25 cellular contexts compared by ENCODE assay signal in genomic region chr11:110481523-110481922, GRCh38.
"Had no signal": no experiment of that assay in that cellular context is flagged by ENCODE, and none has a peak within 500 bp of the region (broad histone marks: within the 10 kb centered on the region; RNA-seq: fewer than 3 reads in every experiment).

No MANE protein-coding gene starts in this region.

- H3K4me3 ChIP-seq: dorsolateral prefrontal cortex, gastrocnemius medialis, lower lobe of right lung, prostate gland, right atrium auricular region, sigmoid colon, stomach, testis, tibial artery, upper lobe of left lung had no signal

- H3K9me3 ChIP-seq: gastrocnemius medialis, lower lobe of right lung, prostate gland, right atrium auricular region, sigmoid colon, stomach, testis, tibial artery, upper lobe of left lung had no signal

- DNase-seq: cortex of kidney; dorsolateral prefrontal cortex; effector CD4-positive, alpha-beta T cell; foreskin fibroblast; gastrocnemius medialis; head of caudate nucleus; left ventricle myocardium superior; lower lobe of right lung; naive thymus-derived CD8-positive, alpha-beta T cell; nephron progenitor cell; nucleus accumbens; sigmoid colon; stimulated activated CD4-positive, alpha-beta T cell treated with anti-CD3 and anti-CD28 coated beads, Interleukin-2, amount 100 ng/mL, for 24 hours; stimulated activated CD4-positive, alpha-beta T cell treated with anti-CD3 and anti-CD28 coated beads, Interleukin-4, amount 100 ng/mL, for 24 hours; stimulated activated naive CD4-positive, alpha-beta T cell treated with Interleukin-2 at 50 U/mL for 16 hours; stomach; testis; tibial artery; upper lobe of left lung had no signal

- ATAC-seq: esophagus mucosa; gastrocnemius medialis; left ventricle myocardium superior; lower lobe of right lung; naive thymus-derived CD8-positive, alpha-beta T cell; stimulated activated effector memory CD8-positive, alpha-beta T cell treated with anti-CD3 and anti-CD28 coated beads, Interleukin-12 subunit alpha, Interleukin-12 subunit beta, amount 100 ng/mL, for 72 hours had no signal

- H3K27me3 ChIP-seq: dorsolateral prefrontal cortex, gastrocnemius medialis, right atrium auricular region, sigmoid colon, stomach, testis, tibial artery, upper lobe of left lung had no signal

- FAIRE-seq: keratinocyte, urothelium cell line had no signal

- H3K4me1 ChIP-seq: prostate gland, sigmoid colon, testis, tibial artery had no signal

- H3K27ac ChIP-seq: gastrocnemius medialis, lower lobe of right lung, prostate gland, right atrium auricular region, sigmoid colon, stomach, testis, tibial artery, upper lobe of left lung had no signal

- H3K36me3 ChIP-seq: gastrocnemius medialis, lower lobe of right lung, prostate gland, right atrium auricular region, sigmoid colon, stomach, tibial artery, upper lobe of left lung had no signal
